28 cellular contexts compared by ENCODE assay signal in genomic region chr15:88841201-88841600, GRCh38. TPM values are rescaled to one million over a fixed set of nuclear protein-coding genes. Genes with fewer than 3 reads are reported as not detected.
"Had no signal": no experiment of that assay in that cellular context is flagged by ENCODE, and none has a peak within 500 bp of the region (broad histone marks: within the 10 kb centered on the region; RNA-seq: fewer than 3 reads in every experiment).

No MANE protein-coding gene starts in this region.

- H3K4me3 ChIP-seq: coronary artery, esophagus muscularis mucosa, gastroesophageal sphincter, heart left ventricle, hepatocyte, lung, neural progenitor cell, stomach, thyroid gland had no signal

- H2AFZ ChIP-seq: hepatocyte, neural progenitor cell, parathyroid adenoma had no signal

- H3K4me1 Mint-ChIP-seq: memory B cell; nephron; stimulated activated effector memory CD8-positive, alpha-beta T cell treated with anti-CD3 and anti-CD28 coated beads, Interleukin-12 subunit alpha, Interleukin-12 subunit beta, amount 100 ng/mL, for 72 hours had no signal

- H3K4me3 Mint-ChIP-seq: memory B cell; nephron; neural progenitor cell; stimulated activated effector memory CD8-positive, alpha-beta T cell treated with anti-CD3 and anti-CD28 coated beads, Interleukin-12 subunit alpha, Interleukin-12 subunit beta, amount 100 ng/mL, for 72 hours had no signal

- H3K4me2 ChIP-seq: hepatocyte, neural progenitor cell had no signal

- H3K36me3 Mint-ChIP-seq: memory B cell; neural progenitor cell; stimulated activated effector memory CD8-positive, alpha-beta T cell treated with anti-CD3 and anti-CD28 coated beads, Interleukin-12 subunit alpha, Interleukin-12 subunit beta, amount 100 ng/mL, for 72 hours had no signal

- H3K4me1 ChIP-seq: esophagus muscularis mucosa, foreskin keratinocyte, gastroesophageal sphincter, heart left ventricle, neural progenitor cell, parathyroid adenoma, stomach, thyroid gland had no signal

- H3K27ac ChIP-seq: coronary artery, esophagus muscularis mucosa, foreskin keratinocyte, gastroesophageal sphincter, heart left ventricle, hepatocyte, neural progenitor cell, parathyroid adenoma, stomach, thyroid gland had no signal

- H3K27me3 Mint-ChIP-seq: progenitor cell of endocrine pancreas had no signal

- H3K36me3 ChIP-seq: esophagus muscularis mucosa, gastroesophageal sphincter, heart left ventricle, neural progenitor cell, stomach, thyroid gland had no signal

- DNase-seq: dermis blood vessel endothelial cell; effector memory CD4-positive, alpha-beta T cell; foreskin keratinocyte; heart left ventricle; kidney; stimulated activated CD4-positive, alpha-beta T cell treated with anti-CD3 and anti-CD28 coated beads, Interleukin-2, amount 100 ng/mL, for 24 hours; stimulated activated CD4-positive, alpha-beta T cell treated with anti-CD3 and anti-CD28 coated beads, Interleukin-4, amount 100 ng/mL, for 24 hours; stimulated activated naive CD4-positive, alpha-beta T cell treated with Interleukin-2 at 50 U/mL for 16 hours; stomach; thyroid gland; trophoblast cell had no signal

- H3K9me3 ChIP-seq: esophagus muscularis mucosa, gastroesophageal sphincter, heart left ventricle, stomach, thyroid gland had no signal

- H3K27me3 ChIP-seq: foreskin keratinocyte, neural progenitor cell, thyroid gland had no signal

- H3K27ac Mint-ChIP-seq: memory B cell; nephron; neural progenitor cell; progenitor cell of endocrine pancreas; stimulated activated effector memory CD8-positive, alpha-beta T cell treated with anti-CD3 and anti-CD28 coated beads, Interleukin-12 subunit alpha, Interleukin-12 subunit beta, amount 100 ng/mL, for 72 hours had no signal

- H3K9ac ChIP-seq: neural progenitor cell, parathyroid adenoma had no signal

- FAIRE-seq: endothelial cell of umbilical vein, kidney, urothelium cell line had no signal

- H3K79me2 ChIP-seq: hepatocyte, parathyroid adenoma had no signal

- ATAC-seq: foreskin keratinocyte; gastroesophageal sphincter; heart left ventricle; left lobe of liver; sciatic nerve; stimulated activated effector memory CD8-positive, alpha-beta T cell treated with anti-CD3 and anti-CD28 coated beads, Interleukin-12 subunit alpha, Interleukin-12 subunit beta, amount 100 ng/mL, for 72 hours had no signal

- H3K9me3 Mint-ChIP-seq: memory B cell; nephron; neural progenitor cell; stimulated activated effector memory CD8-positive, alpha-beta T cell treated with anti-CD3 and anti-CD28 coated beads, Interleukin-12 subunit alpha, Interleukin-12 subunit beta, amount 100 ng/mL, for 72 hours had no signal

RNA-seq across cellular contexts. Expression of gene ACAN, which starts 38.0 kb away (rescaled TPM):
- total RNA-seq: endothelial cell of umbilical vein, epithelial cell of proximal tubule, foreskin keratinocyte, left lobe of liver, subcutaneous adipose tissue had no signal
- polyA plus RNA-seq: endothelial cell of umbilical vein had no signal
